ENCODE assay signal across 40 cellular contexts in genomic region chr14:52238682-52239081, GRCh38. TPM values are rescaled to one million over a fixed set of nuclear protein-coding genes. Genes with fewer than 3 reads are reported as not detected.
"Had no signal": no experiment of that assay in that cellular context is flagged by ENCODE, and none has a peak within 500 bp of the region (broad histone marks: within the 10 kb centered on the region; RNA-seq: fewer than 3 reads in every experiment).

No MANE protein-coding gene starts in this region.

- H3K36me3 Mint-ChIP-seq: activated naive CD4-positive, alpha-beta T cell treated with anti-CD3 and anti-CD28 coated beads, Interleukin-2, amount 10 ng/mL, durations not matched to agents 7 days and 5 days; activated naive CD4-positive, alpha-beta T cell treated with anti-CD3 and anti-CD28 coated beads, Interleukin-2, amount 50 U/mL, for 24 hours; activated naive CD4-positive, alpha-beta T cell treated with anti-CD3 and anti-CD28 coated beads, Interleukin-2, amount 50 U/mL, for 72 hours; activated naive CD8-positive, alpha-beta T cell; activated naive CD8-positive, alpha-beta T cell treated with anti-CD3 and anti-CD28 coated beads for 36 hours; brain had no signal

- H3K27ac Mint-ChIP-seq: activated naive CD4-positive, alpha-beta T cell treated with anti-CD3 and anti-CD28 coated beads for 36 hours; activated naive CD4-positive, alpha-beta T cell treated with anti-CD3 and anti-CD28 coated beads, Interleukin-2, amount 10 ng/mL, durations not matched to agents 7 days and 5 days; activated naive CD4-positive, alpha-beta T cell treated with anti-CD3 and anti-CD28 coated beads, Interleukin-2, amount 50 U/mL, for 24 hours; activated naive CD4-positive, alpha-beta T cell treated with anti-CD3 and anti-CD28 coated beads, Interleukin-2, amount 50 U/mL, for 72 hours; activated naive CD8-positive, alpha-beta T cell; activated naive CD8-positive, alpha-beta T cell treated with anti-CD3 and anti-CD28 coated beads for 36 hours; activated naive CD8-positive, alpha-beta T cell treated with anti-CD3 and anti-CD28 coated beads, Interleukin-2, amount 10 ng/mL, durations not matched to agents 7 days and 5 days; activated naive CD8-positive, alpha-beta T cell treated with anti-CD3 and anti-CD28 coated beads, Interleukin-2, amount 50 U/mL, for 24 hours; activated T-cell treated with anti-CD3 and anti-CD28 coated beads, Interleukin-2, amount 50 U/mL, for 24 hours; activated T-cell treated with anti-CD3 and anti-CD28 coated beads, Interleukin-2, amount 50 U/mL, for 72 hours; activated T-helper 1 cell treated with anti-CD3 and anti-CD28 coated beads, Interleukin-12 subunit alpha, Interleukin-12 subunit beta, Interleukin-2, Interleukin-4 antibody, amounts not matched to agents 30 ng/mL and 10 ng/mL and 1 ng/mL, durations not matched to agents 14 hours and 24 hours and 36 hours; activated T-helper 17 cell treated with anti-CD3 and anti-CD28 coated beads, Interleukin-2, amount 50 U/mL, for 72 hours; activated T-helper 2 cell treated with anti-CD3 and anti-CD28 coated beads, Interferon-gamma antibody, Interleukin-2, Interleukin-4, amounts not matched to agents 10 μg/mL and 5 μg/mL and 100 μg/mL, durations not matched to agents 14 hours and 24 hours and 36 hours; brain had no signal

- H3K27me3 ChIP-seq: adrenal gland, ascending aorta, body of pancreas, brain microvascular endothelial cell, breast epithelium, cardiac muscle cell had no signal

- H3K9me3 ChIP-seq: adrenal gland, ascending aorta, body of pancreas, breast epithelium had no signal

- ATAC-seq: activated naive CD4-positive, alpha-beta T cell treated with anti-CD3 and anti-CD28 coated beads, Interleukin-2, amount 50 U/mL, for 72 hours; activated naive CD8-positive, alpha-beta T cell treated with anti-CD3 and anti-CD28 coated beads, Interleukin-2, amount 50 U/mL, for 24 hours; activated T-cell treated with anti-CD3 and anti-CD28 coated beads, Interleukin-2, amount 50 U/mL, for 4 hours; activated T-cell treated with anti-CD3 and anti-CD28 coated beads, Interleukin-2, amount 50 U/mL, for 72 hours; activated T-helper 17 cell treated with anti-CD3 and anti-CD28 coated beads, Interleukin-2, amount 50 U/mL, for 72 hours; body of pancreas had no signal

- DNase-seq: activated effector memory CD4-positive, alpha-beta T cell treated with anti-CD3 and anti-CD28 coated beads, Interleukin-2, amount 50 U/mL, for 16 hours; activated effector memory CD4-positive, alpha-beta T cell treated with Interleukin-2 at 50 U/mL for 16 hours; activated gamma-delta T cell; activated gamma-delta T cell treated with Interleukin-2 at 50 U/mL for 16 hours; activated naive CD4-positive, alpha-beta T cell; activated naive CD4-positive, alpha-beta T cell treated with anti-CD3 and anti-CD28 coated beads for 36 hours; activated naive CD4-positive, alpha-beta T cell treated with anti-CD3 and anti-CD28 coated beads, Interleukin-2, amount 10 ng/mL, durations not matched to agents 7 days and 5 days; activated naive CD4-positive, alpha-beta T cell treated with anti-CD3 and anti-CD28 coated beads, Interleukin-2, amount 50 U/mL, for 16 hours; activated naive CD4-positive, alpha-beta T cell treated with Interleukin-2 at 50 U/mL for 16 hours; activated naive CD8-positive, alpha-beta T cell treated with anti-CD3 and anti-CD28 coated beads for 36 hours; activated naive CD8-positive, alpha-beta T cell treated with anti-CD3 and anti-CD28 coated beads, Interleukin-2, amount 10 ng/mL, durations not matched to agents 7 days and 5 days; activated naive CD8-positive, alpha-beta T cell treated with anti-CD3 and anti-CD28 coated beads, Interleukin-2, amount 50 U/mL, for 24 hours; activated T-cell treated with anti-CD3 and anti-CD28 coated beads, Interleukin-2, amount 50 U/mL, for 1 hour; activated T-cell treated with anti-CD3 and anti-CD28 coated beads, Interleukin-2, amount 50 U/mL, for 24 hours; activated T-cell treated with anti-CD3 and anti-CD28 coated beads, Interleukin-2, amount 50 U/mL, for 4 hours; activated T-cell treated with anti-CD3 and anti-CD28 coated beads, Interleukin-2, amount 50 U/mL, for 48 hours; activated T-cell treated with anti-CD3 and anti-CD28 coated beads, Interleukin-2, amount 50 U/mL, for 72 hours; adrenal gland; amniotic stem cell; amygdala; anterior cingulate cortex; aorta; body of pancreas; brain microvascular endothelial cell; caudate nucleus; central memory CD4-positive, alpha-beta T cell; cerebellar nuclear complex had no signal

- H3K27ac ChIP-seq: adrenal gland, ascending aorta, body of pancreas, brain microvascular endothelial cell, breast epithelium, cardiac muscle cell had no signal

- H3K36me3 ChIP-seq: adrenal gland, ascending aorta, brain microvascular endothelial cell, breast epithelium, cardiac muscle cell had no signal

- H3K4me3 ChIP-seq: adrenal gland, ascending aorta, body of pancreas, breast epithelium, cardiac muscle cell had no signal

- H3K27me3 Mint-ChIP-seq: activated naive CD8-positive, alpha-beta T cell treated with anti-CD3 and anti-CD28 coated beads for 36 hours; activated naive CD8-positive, alpha-beta T cell treated with anti-CD3 and anti-CD28 coated beads, Interleukin-2, amount 50 U/mL, for 24 hours; activated T-cell treated with anti-CD3 and anti-CD28 coated beads, Interleukin-2, amount 50 U/mL, for 24 hours; activated T-helper 17 cell treated with anti-CD3 and anti-CD28 coated beads, Interleukin-2, amount 50 U/mL, for 72 hours; central memory CD8-positive, alpha-beta T cell had no signal

- H3K4me3 Mint-ChIP-seq: activated naive CD4-positive, alpha-beta T cell treated with anti-CD3 and anti-CD28 coated beads for 36 hours; activated naive CD4-positive, alpha-beta T cell treated with anti-CD3 and anti-CD28 coated beads, Interleukin-2, amount 10 ng/mL, durations not matched to agents 7 days and 5 days; activated naive CD4-positive, alpha-beta T cell treated with anti-CD3 and anti-CD28 coated beads, Interleukin-2, amount 50 U/mL, for 24 hours; activated naive CD8-positive, alpha-beta T cell; activated naive CD8-positive, alpha-beta T cell treated with anti-CD3 and anti-CD28 coated beads for 36 hours; activated naive CD8-positive, alpha-beta T cell treated with anti-CD3 and anti-CD28 coated beads, Interleukin-2, amount 10 ng/mL, durations not matched to agents 7 days and 5 days; activated naive CD8-positive, alpha-beta T cell treated with anti-CD3 and anti-CD28 coated beads, Interleukin-2, amount 50 U/mL, for 24 hours; activated T-cell treated with anti-CD3 and anti-CD28 coated beads, Interleukin-2, amount 50 U/mL, for 24 hours; activated T-cell treated with anti-CD3 and anti-CD28 coated beads, Interleukin-2, amount 50 U/mL, for 4 hours; activated T-cell treated with anti-CD3 and anti-CD28 coated beads, Interleukin-2, amount 50 U/mL, for 72 hours; activated T-helper 1 cell treated with anti-CD3 and anti-CD28 coated beads, Interleukin-12 subunit alpha, Interleukin-12 subunit beta, Interleukin-2, Interleukin-4 antibody, amounts not matched to agents 30 ng/mL and 10 ng/mL and 1 ng/mL, durations not matched to agents 14 hours and 24 hours and 36 hours; activated T-helper 17 cell treated with anti-CD3 and anti-CD28 coated beads, Interleukin-2, amount 50 U/mL, for 72 hours; brain had no signal

- H3K4me1 Mint-ChIP-seq: brain had no signal

- H3K9me3 Mint-ChIP-seq: activated naive CD4-positive, alpha-beta T cell treated with anti-CD3 and anti-CD28 coated beads for 36 hours; activated naive CD4-positive, alpha-beta T cell treated with anti-CD3 and anti-CD28 coated beads, Interleukin-2, amount 10 ng/mL, durations not matched to agents 7 days and 5 days; activated naive CD4-positive, alpha-beta T cell treated with anti-CD3 and anti-CD28 coated beads, Interleukin-2, amount 50 U/mL, for 24 hours; activated naive CD4-positive, alpha-beta T cell treated with anti-CD3 and anti-CD28 coated beads, Interleukin-2, amount 50 U/mL, for 72 hours; activated naive CD8-positive, alpha-beta T cell treated with anti-CD3 and anti-CD28 coated beads for 36 hours; activated naive CD8-positive, alpha-beta T cell treated with anti-CD3 and anti-CD28 coated beads, Interleukin-2, amount 50 U/mL, for 24 hours; activated T-cell treated with anti-CD3 and anti-CD28 coated beads, Interleukin-2, amount 50 U/mL, for 24 hours; activated T-cell treated with anti-CD3 and anti-CD28 coated beads, Interleukin-2, amount 50 U/mL, for 4 hours; activated T-cell treated with anti-CD3 and anti-CD28 coated beads, Interleukin-2, amount 50 U/mL, for 72 hours; activated T-helper 1 cell treated with anti-CD3 and anti-CD28 coated beads, Interleukin-12 subunit alpha, Interleukin-12 subunit beta, Interleukin-2, Interleukin-4 antibody, amounts not matched to agents 30 ng/mL and 10 ng/mL and 1 ng/mL, durations not matched to agents 14 hours and 24 hours and 36 hours; activated T-helper 17 cell treated with anti-CD3 and anti-CD28 coated beads, Interleukin-2, amount 50 U/mL, for 72 hours; activated T-helper 2 cell treated with anti-CD3 and anti-CD28 coated beads, Interferon-gamma antibody, Interleukin-2, Interleukin-4, amounts not matched to agents 10 μg/mL and 5 μg/mL and 100 μg/mL, durations not matched to agents 14 hours and 24 hours and 36 hours; brain; central memory CD8-positive, alpha-beta T cell had no signal

RNA-seq across cellular contexts. Expression of gene PTGDR, which starts 28.8 kb away (rescaled TPM):
- total RNA-seq: activated naive CD4-positive, alpha-beta T cell treated with anti-CD3 and anti-CD28 coated beads for 36 hours; activated naive CD8-positive, alpha-beta T cell treated with anti-CD3 and anti-CD28 coated beads for 36 hours; activated T-helper 1 cell treated with anti-CD3 and anti-CD28 coated beads, Interleukin-12 subunit alpha, Interleukin-12 subunit beta, Interleukin-2, Interleukin-4 antibody, amounts not matched to agents 30 ng/mL and 10 ng/mL and 1 ng/mL, durations not matched to agents 14 hours and 24 hours and 36 hours; activated T-helper 17 cell treated with anti-CD3 and anti-CD28 coated beads, Interleukin-2, amount 50 U/mL, for 72 hours; astrocyte; bronchial epithelial cell; cardiac muscle cell had no signal
- polyA plus RNA-seq: cardiac muscle cell had no signal
